ENCODE assay signal across 1 cellular context in genomic region chr4:58275856-58276255, GRCh38.
A peak's percentile ranks its signal among the peaks of the same experiment; 100 is the strongest.
TF ChIP-seq lines count a peak whose summit lies in the region.

No MANE protein-coding gene starts in this region.

TF ChIP-seq in A549, 52 proteins besides CTCF, POLR2A, EP300 and RAD21 (continued from another document):
- no peak for TF ChIP-seq PHF8 (IDR thresholded peaks at IDR 0.05; ENCODE audit: borderline replicate concordance, low read depth)
- TF ChIP-seq ZNF302 (CRISPR knock-in tag; IDR thresholded peaks at IDR 0.05), result no peak
- 0 out of 2 replicates have a peak, but pooled peaks have one; percentile 33 for TF ChIP-seq FOSL2 (IDR thresholded peaks at IDR 0.05)
- TF ChIP-seq FOSL2 (CRISPR knock-in tag; IDR thresholded peaks at IDR 0.05), result no peak
